In genomic region chr18:6031442-6031841, GRCh38 we compare ENCODE assay signal across 1 cellular context.
TF ChIP-seq lines count a peak whose summit lies in the region.

No MANE protein-coding gene starts in this region.

TF ChIP-seq in HepG2, 621 proteins besides CTCF, POLR2A, EP300 and RAD21 (continued from another document):
- TF ChIP-seq, protein P1, sequence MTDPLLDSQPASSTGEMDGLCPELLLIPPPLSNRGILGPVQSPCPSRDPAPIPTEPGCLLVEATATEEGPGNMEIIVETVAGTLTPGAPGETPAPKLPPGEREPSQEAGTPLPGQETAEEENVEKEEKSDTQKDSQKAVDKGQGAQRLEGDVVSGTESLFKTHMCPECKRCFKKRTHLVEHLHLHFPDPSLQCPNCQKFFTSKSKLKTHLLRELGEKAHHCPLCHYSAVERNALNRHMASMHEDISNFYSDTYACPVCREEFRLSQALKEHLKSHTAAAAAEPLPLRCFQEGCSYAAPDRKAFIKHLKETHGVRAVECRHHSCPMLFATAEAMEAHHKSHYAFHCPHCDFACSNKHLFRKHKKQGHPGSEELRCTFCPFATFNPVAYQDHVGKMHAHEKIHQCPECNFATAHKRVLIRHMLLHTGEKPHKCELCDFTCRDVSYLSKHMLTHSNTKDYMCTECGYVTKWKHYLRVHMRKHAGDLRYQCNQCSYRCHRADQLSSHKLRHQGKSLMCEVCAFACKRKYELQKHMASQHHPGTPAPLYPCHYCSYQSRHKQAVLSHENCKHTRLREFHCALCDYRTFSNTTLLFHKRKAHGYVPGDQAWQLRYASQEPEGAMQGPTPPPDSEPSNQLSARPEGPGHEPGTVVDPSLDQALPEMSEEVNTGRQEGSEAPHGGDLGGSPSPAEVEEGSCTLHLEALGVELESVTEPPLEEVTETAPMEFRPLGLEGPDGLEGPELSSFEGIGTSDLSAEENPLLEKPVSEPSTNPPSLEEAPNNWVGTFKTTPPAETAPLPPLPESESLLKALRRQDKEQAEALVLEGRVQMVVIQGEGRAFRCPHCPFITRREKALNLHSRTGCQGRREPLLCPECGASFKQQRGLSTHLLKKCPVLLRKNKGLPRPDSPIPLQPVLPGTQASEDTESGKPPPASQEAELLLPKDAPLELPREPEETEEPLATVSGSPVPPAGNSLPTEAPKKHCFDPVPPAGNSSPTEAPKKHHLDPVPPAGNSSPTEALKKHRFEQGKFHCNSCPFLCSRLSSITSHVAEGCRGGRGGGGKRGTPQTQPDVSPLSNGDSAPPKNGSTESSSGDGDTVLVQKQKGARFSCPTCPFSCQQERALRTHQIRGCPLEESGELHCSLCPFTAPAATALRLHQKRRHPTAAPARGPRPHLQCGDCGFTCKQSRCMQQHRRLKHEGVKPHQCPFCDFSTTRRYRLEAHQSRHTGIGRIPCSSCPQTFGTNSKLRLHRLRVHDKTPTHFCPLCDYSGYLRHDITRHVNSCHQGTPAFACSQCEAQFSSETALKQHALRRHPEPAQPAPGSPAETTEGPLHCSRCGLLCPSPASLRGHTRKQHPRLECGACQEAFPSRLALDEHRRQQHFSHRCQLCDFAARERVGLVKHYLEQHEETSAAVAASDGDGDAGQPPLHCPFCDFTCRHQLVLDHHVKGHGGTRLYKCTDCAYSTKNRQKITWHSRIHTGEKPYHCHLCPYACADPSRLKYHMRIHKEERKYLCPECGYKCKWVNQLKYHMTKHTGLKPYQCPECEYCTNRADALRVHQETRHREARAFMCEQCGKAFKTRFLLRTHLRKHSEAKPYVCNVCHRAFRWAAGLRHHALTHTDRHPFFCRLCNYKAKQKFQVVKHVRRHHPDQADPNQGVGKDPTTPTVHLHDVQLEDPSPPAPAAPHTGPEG (CRISPR knock-in tag; IDR thresholded peaks at IDR 0.05): no peak
- no peak for TF ChIP-seq ZNF367 (CRISPR knock-in tag; IDR thresholded peaks at IDR 0.05; ENCODE audit: borderline replicate concordance)
- TF ChIP-seq, protein P2, sequence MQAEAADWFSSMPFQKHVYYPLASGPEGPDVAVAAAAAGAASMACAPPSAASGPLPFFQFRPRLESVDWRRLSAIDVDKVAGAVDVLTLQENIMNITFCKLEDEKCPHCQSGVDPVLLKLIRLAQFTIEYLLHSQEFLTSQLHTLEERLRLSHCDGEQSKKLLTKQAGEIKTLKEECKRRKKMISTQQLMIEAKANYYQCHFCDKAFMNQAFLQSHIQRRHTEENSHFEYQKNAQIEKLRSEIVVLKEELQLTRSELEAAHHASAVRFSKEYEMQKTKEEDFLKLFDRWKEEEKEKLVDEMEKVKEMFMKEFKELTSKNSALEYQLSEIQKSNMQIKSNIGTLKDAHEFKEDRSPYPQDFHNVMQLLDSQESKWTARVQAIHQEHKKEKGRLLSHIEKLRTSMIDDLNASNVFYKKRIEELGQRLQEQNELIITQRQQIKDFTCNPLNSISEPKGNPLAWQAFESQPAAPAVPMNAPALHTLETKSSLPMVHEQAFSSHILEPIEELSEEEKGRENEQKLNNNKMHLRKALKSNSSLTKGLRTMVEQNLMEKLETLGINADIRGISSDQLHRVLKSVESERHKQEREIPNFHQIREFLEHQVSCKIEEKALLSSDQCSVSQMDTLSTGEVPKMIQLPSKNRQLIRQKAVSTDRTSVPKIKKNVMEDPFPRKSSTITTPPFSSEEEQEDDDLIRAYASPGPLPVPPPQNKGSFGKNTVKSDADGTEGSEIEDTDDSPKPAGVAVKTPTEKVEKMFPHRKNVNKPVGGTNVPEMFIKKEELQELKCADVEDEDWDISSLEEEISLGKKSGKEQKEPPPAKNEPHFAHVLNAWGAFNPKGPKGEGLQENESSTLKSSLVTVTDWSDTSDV (CRISPR knock-in tag; IDR thresholded peaks at IDR 0.05): no peak
- TF ChIP-seq MAFK (conservative IDR thresholded peaks at IDR 0.05 in 1 of 2, IDR thresholded peaks at IDR 0.05 in 1 of 2; ENCODE audit: low read length in 2 of 2): peak; percentile 30 to 32; a peak in 1 of 4 replicates
- no peak for TF ChIP-seq NR3C1 (CRISPR knock-in tag; IDR thresholded peaks at IDR 0.05)
- TF ChIP-seq, protein P3, sequence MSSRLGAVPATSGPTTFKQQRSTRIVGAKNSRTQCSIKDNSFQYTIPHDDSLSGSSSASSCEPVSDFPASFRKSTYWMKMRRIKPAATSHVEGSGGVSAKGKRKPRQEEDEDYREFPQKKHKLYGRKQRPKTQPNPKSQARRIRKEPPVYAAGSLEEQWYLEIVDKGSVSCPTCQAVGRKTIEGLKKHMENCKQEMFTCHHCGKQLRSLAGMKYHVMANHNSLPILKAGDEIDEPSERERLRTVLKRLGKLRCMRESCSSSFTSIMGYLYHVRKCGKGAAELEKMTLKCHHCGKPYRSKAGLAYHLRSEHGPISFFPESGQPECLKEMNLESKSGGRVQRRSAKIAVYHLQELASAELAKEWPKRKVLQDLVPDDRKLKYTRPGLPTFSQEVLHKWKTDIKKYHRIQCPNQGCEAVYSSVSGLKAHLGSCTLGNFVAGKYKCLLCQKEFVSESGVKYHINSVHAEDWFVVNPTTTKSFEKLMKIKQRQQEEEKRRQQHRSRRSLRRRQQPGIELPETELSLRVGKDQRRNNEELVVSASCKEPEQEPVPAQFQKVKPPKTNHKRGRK (CRISPR knock-in tag; IDR thresholded peaks at IDR 0.05): no peak
- TF ChIP-seq SP140L (CRISPR knock-in tag; IDR thresholded peaks at IDR 0.05; ENCODE audit: borderline replicate concordance): no peak
- no peak for TF ChIP-seq ZNF7 (CRISPR knock-in tag; IDR thresholded peaks at IDR 0.05)
- no peak for TF ChIP-seq TCF7 (IDR thresholded peaks at IDR 0.05; ENCODE audit: low read depth)
- TF ChIP-seq, protein P4, sequence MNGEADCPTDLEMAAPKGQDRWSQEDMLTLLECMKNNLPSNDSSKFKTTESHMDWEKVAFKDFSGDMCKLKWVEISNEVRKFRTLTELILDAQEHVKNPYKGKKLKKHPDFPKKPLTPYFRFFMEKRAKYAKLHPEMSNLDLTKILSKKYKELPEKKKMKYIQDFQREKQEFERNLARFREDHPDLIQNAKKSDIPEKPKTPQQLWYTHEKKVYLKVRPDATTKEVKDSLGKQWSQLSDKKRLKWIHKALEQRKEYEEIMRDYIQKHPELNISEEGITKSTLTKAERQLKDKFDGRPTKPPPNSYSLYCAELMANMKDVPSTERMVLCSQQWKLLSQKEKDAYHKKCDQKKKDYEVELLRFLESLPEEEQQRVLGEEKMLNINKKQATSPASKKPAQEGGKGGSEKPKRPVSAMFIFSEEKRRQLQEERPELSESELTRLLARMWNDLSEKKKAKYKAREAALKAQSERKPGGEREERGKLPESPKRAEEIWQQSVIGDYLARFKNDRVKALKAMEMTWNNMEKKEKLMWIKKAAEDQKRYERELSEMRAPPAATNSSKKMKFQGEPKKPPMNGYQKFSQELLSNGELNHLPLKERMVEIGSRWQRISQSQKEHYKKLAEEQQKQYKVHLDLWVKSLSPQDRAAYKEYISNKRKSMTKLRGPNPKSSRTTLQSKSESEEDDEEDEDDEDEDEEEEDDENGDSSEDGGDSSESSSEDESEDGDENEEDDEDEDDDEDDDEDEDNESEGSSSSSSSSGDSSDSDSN (CRISPR knock-in tag; IDR thresholded peaks at IDR 0.05): no peak
- no peak for TF ChIP-seq CHD2 (IDR thresholded peaks at IDR 0.05; ENCODE audit: low read depth, low read length)
- no peak for TF ChIP-seq MLXIP (CRISPR knock-in tag; IDR thresholded peaks at IDR 0.05; ENCODE audit: borderline replicate concordance)
- TF ChIP-seq TERF1 (CRISPR knock-in tag; IDR thresholded peaks at IDR 0.05): no peak
- no peak for TF ChIP-seq ATF6 (CRISPR knock-in tag; conservative IDR thresholded peaks at IDR 0.05)
- no peak for TF ChIP-seq ZNF670 (CRISPR knock-in tag; IDR thresholded peaks at IDR 0.05; ENCODE audit: borderline replicate concordance)
- no peak for TF ChIP-seq ZNF530 (CRISPR knock-in tag; IDR thresholded peaks at IDR 0.05; ENCODE audit: low read depth)
- TF ChIP-seq ZNF75D (CRISPR knock-in tag; IDR thresholded peaks at IDR 0.05; ENCODE audit: borderline replicate concordance): no peak
- no peak for TF ChIP-seq CEBPZ (IDR thresholded peaks at IDR 0.05; ENCODE audit: low read length)
- TF ChIP-seq CAMTA2 (CRISPR knock-in tag; IDR thresholded peaks at IDR 0.05; ENCODE audit: borderline replicate concordance): no peak
- no peak for TF ChIP-seq ZBTB14 (CRISPR knock-in tag; IDR thresholded peaks at IDR 0.05)
- TF ChIP-seq ZSCAN9 (CRISPR knock-in tag; IDR thresholded peaks at IDR 0.05; ENCODE audit: borderline replicate concordance): no peak
- no peak for TF ChIP-seq ZNF784 (CRISPR knock-in tag; IDR thresholded peaks at IDR 0.05; ENCODE audit: borderline replicate concordance)
- TF ChIP-seq ZNF883 (CRISPR knock-in tag; IDR thresholded peaks at IDR 0.05; ENCODE audit: not compliant biosample characterization): no peak
TF ChIP-seq in HepG2: peak in this region for 4.
